2 cellular contexts compared by ENCODE assay signal in genomic region chr2:241509408-241509784, GRCh38.
TF ChIP-seq lines count a peak whose summit lies in the region.

No MANE protein-coding gene starts in this region.

TF ChIP-seq in H1, 55 proteins besides CTCF, POLR2A, EP300 and RAD21 (continued from another document):
- no peak for TF ChIP-seq ATF2 (IDR thresholded peaks at IDR 0.05; ENCODE audit: low read length)
- TF ChIP-seq, protein P1, sequence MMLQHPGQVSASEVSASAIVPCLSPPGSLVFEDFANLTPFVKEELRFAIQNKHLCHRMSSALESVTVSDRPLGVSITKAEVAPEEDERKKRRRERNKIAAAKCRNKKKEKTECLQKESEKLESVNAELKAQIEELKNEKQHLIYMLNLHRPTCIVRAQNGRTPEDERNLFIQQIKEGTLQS (IDR thresholded peaks at IDR 0.05; ENCODE audit: insufficient read depth, low read depth, low read length) = no peak
- no peak for TF ChIP-seq JUND (IDR thresholded peaks at IDR 0.05; ENCODE audit: low read length)
- no peak for TF ChIP-seq SP2 (IDR thresholded peaks at IDR 0.05; ENCODE audit: low read length)
- no peak for TF ChIP-seq CBX5 (IDR thresholded peaks at IDR 0.05; ENCODE audit: low read depth, low read length)
- TF ChIP-seq EGR1 (IDR thresholded peaks at IDR 0.05; ENCODE audit: borderline replicate concordance, low read depth, low read length) = no peak
- no peak for TF ChIP-seq BACH1 (IDR thresholded peaks at IDR 0.05; ENCODE audit: low read length)
- TF ChIP-seq EZH2 (IDR thresholded peaks at IDR 0.05; ENCODE audit: low read depth, low read length, severe bottlenecking) = no peak
- TF ChIP-seq SUZ12 (IDR thresholded peaks at IDR 0.05; ENCODE audit: low read length) = peak; percentile 29; the same call in 1 of the 2 replicates
- TF ChIP-seq FOSL1 (IDR thresholded peaks at IDR 0.05; ENCODE audit: insufficient read depth, low read depth, low read length) = 0 out of 2 replicates have a peak, but pooled peaks have one; percentile 29
- no peak for TF ChIP-seq TEAD4 (IDR thresholded peaks at IDR 0.05; ENCODE audit: low read depth, low read length)

TF ChIP-seq in neural cell, 6 proteins besides CTCF, POLR2A, EP300 and RAD21 (continued from another document):
- TF ChIP-seq REST (IDR thresholded peaks at IDR 0.05; ENCODE audit: borderline replicate concordance) (no peak), TAF1 (IDR thresholded peaks at IDR 0.05; ENCODE audit: low read depth) (no peak), MXI1 (conservative IDR thresholded peaks at IDR 0.05; ENCODE audit: poor library complexity, severe bottlenecking) (no peak), POLR2AphosphoS5 (IDR thresholded peaks at IDR 0.05) (no peak)
